ENCODE assay signal across 1 cellular context in genomic region chr10:99784731-99785441, GRCh38.
A peak's percentile ranks its signal among the peaks of the same experiment; 100 is the strongest.
TF ChIP-seq lines count a peak whose summit lies in the region.

No MANE protein-coding gene starts in this region.

TF ChIP-seq in K562, 482 proteins besides CTCF, POLR2A, EP300 and RAD21 (continues in another document):
- TF ChIP-seq MEIS2 (IDR thresholded peaks at IDR 0.05; ENCODE audit: partially characterized antibody) (peak; percentile 42), SMAD1 (IDR thresholded peaks at IDR 0.05; ENCODE audit: low read depth, low read length, partially characterized antibody) (no peak), ZC3H11A (IDR thresholded peaks at IDR 0.05; ENCODE audit: low read depth, low read length) (no peak), ETV6 (IDR thresholded peaks at IDR 0.05; ENCODE audit: borderline replicate concordance in 1 of 2, low read depth in 2 of 2, low read length in 1 of 2) (no peak), ETV6 (CRISPR knock-in tag; IDR thresholded peaks at IDR 0.05; ENCODE audit: borderline replicate concordance) (no peak), ZNF41 (CRISPR knock-in tag; conservative IDR thresholded peaks at IDR 0.05) (no peak), GTF2A2 (tag; IDR thresholded peaks at IDR 0.05) (no peak), KDM5B (IDR thresholded peaks at IDR 0.05; ENCODE audit: insufficient replicate concordance, low read depth, low read length) (no peak), HSF4 (CRISPR knock-in tag; IDR thresholded peaks at IDR 0.05; ENCODE audit: borderline replicate concordance) (no peak), NFYB (IDR thresholded peaks at IDR 0.05; ENCODE audit: extremely low read depth, insufficient read length) (no peak), CREB3 (tag; conservative IDR thresholded peaks at IDR 0.05; ENCODE audit: low read depth) (no peak), POLR3A (IDR thresholded peaks at IDR 0.05; ENCODE audit: borderline replicate concordance, extremely low read depth, insufficient read depth, insufficient read length) (no peak), JUN (IDR thresholded peaks at IDR 0.05; ENCODE audit: borderline replicate concordance, low read depth, low read length) (no peak), JUN (CRISPR knock-in tag; IDR thresholded peaks at IDR 0.05; ENCODE audit: borderline replicate concordance) (no peak), CEBPG (CRISPR knock-in tag; IDR thresholded peaks at IDR 0.05) (no peak), CEBPG (tag; conservative IDR thresholded peaks at IDR 0.05 in 1 of 2, IDR thresholded peaks at IDR 0.05 in 1 of 2) (no peak), RCOR1 (IDR thresholded peaks at IDR 0.05; ENCODE audit: borderline replicate concordance in 1 of 2, low read depth in 2 of 2, low read length in 2 of 2) (no peak), ZNF583 (CRISPR knock-in tag; IDR thresholded peaks at IDR 0.05) (no peak), ZNF384 (IDR thresholded peaks at IDR 0.05; ENCODE audit: low read depth, low read length) (no peak), IRF2 (CRISPR knock-in tag; IDR thresholded peaks at IDR 0.05) (no peak), ZBTB8A (IDR thresholded peaks at IDR 0.05; ENCODE audit: partially characterized antibody) (no peak), E2F4 (CRISPR knock-in tag; IDR thresholded peaks at IDR 0.05; ENCODE audit: low read depth) (no peak), ZNF232 (CRISPR knock-in tag; IDR thresholded peaks at IDR 0.05) (no peak), TBL1XR1 (IDR thresholded peaks at IDR 0.05; ENCODE audit: low read length in 2 of 2) (no peak), HNRNPK (IDR thresholded peaks at IDR 0.05; ENCODE audit: low read depth, low read length, poor library complexity, severe bottlenecking) (no peak), CTCFL (IDR thresholded peaks at IDR 0.05; ENCODE audit: borderline replicate concordance, insufficient read depth, low read depth, low read length, poor library complexity, severe bottlenecking) (no peak), ZNF76 (CRISPR knock-in tag; IDR thresholded peaks at IDR 0.05; ENCODE audit: borderline replicate concordance) (no peak), ZEB2 (IDR thresholded peaks at IDR 0.05) (no peak), CSDE1 (IDR thresholded peaks at IDR 0.05) (no peak), ARID3B (CRISPR knock-in tag; IDR thresholded peaks at IDR 0.05; ENCODE audit: borderline replicate concordance) (no peak), FIP1L1 (IDR thresholded peaks at IDR 0.05; ENCODE audit: low read depth, low read length, poor library complexity, severe bottlenecking) (no peak), HCFC1 (IDR thresholded peaks at IDR 0.05; ENCODE audit: low read depth, low read length) (no peak), ZNF696 (CRISPR knock-in tag; conservative IDR thresholded peaks at IDR 0.05) (no peak), ZNF764 (CRISPR knock-in tag; IDR thresholded peaks at IDR 0.05; ENCODE audit: low read depth) (no peak), MCM3 (IDR thresholded peaks at IDR 0.05) (no peak), FOXK1 (CRISPR knock-in tag; IDR thresholded peaks at IDR 0.05; ENCODE audit: borderline replicate concordance) (no peak), ETS1 (conservative IDR thresholded peaks at IDR 0.05; ENCODE audit: control insufficient read depth, low read depth, low read length) (no peak), PKNOX1 (IDR thresholded peaks at IDR 0.05) (peak; percentile 62; the same call in 1 of the 2 replicates), PYGO2 (tag; IDR thresholded peaks at IDR 0.05) (no peak), ZBTB5 (IDR thresholded peaks at IDR 0.05) (no peak), THRAP3 (IDR thresholded peaks at IDR 0.05; ENCODE audit: borderline replicate concordance) (no peak), SMARCE1 (IDR thresholded peaks at IDR 0.05) (no peak), MLX (CRISPR knock-in tag; conservative IDR thresholded peaks at IDR 0.05) (no peak), GATAD2A (IDR thresholded peaks at IDR 0.05) (no peak), HNRNPLL (IDR thresholded peaks at IDR 0.05; ENCODE audit: low read depth, low read length, poor library complexity, severe bottlenecking) (no peak), DDX20 (tag; IDR thresholded peaks at IDR 0.05; ENCODE audit: low read depth) (no peak), MAFG (tag; conservative IDR thresholded peaks at IDR 0.05) (peak; percentile 84), YBX1 (IDR thresholded peaks at IDR 0.05) (no peak), TFE3 (CRISPR knock-in tag; IDR thresholded peaks at IDR 0.05) (no peak), ATF1 (CRISPR knock-in tag; IDR thresholded peaks at IDR 0.05) (no peak), ATF1 (tag; IDR thresholded peaks at IDR 0.05) (no peak), BRD9 (IDR thresholded peaks at IDR 0.05; ENCODE audit: low read depth, partially characterized antibody) (no peak), KLF10 (CRISPR knock-in tag; IDR thresholded peaks at IDR 0.05) (no peak), IRF1 (CRISPR knock-in tag; IDR thresholded peaks at IDR 0.05; ENCODE audit: borderline replicate concordance) (no peak), ZBTB2 (IDR thresholded peaks at IDR 0.05) (no peak), HMG20B (CRISPR knock-in tag; IDR thresholded peaks at IDR 0.05) (no peak), DPF2 (IDR thresholded peaks at IDR 0.05) (peak; percentile 26; the same call in 1 of the 2 replicates), ZNF830 (CRISPR knock-in tag; IDR thresholded peaks at IDR 0.05) (no peak)
